Comparison of ENCODE assay signal across 9 cellular contexts in the genomic region with DNA sequence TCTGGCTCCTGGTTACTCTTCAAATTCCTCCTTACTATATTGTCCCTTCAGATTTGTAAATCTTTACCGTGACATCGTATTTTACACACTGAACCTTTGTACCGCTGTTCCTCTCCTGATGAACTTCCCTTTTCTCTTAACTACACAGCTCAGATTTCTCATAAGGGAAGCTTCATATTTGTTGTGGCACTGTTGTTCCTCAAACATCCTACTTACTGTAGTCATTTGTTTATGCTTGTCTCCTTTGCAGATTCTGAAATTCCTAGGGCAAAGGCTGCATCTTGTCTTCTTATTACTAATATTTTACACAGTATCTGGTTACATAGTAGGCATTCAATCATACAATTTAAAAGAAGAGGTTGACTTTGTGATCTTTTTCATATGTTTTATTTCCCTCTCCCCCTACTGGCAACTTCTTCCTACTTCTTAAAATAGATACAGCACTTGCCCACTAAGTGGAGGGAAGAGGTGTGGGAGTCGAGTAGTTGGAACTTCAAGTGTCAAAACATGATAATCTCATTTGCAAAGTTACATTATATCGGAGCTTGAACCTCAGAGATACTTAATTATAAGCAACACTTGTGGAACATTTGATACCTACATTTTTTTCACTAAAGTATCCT. TPM values are rescaled to one million over a fixed set of nuclear protein-coding genes. Genes with fewer than 3 reads are reported as not detected.
A peak's percentile ranks its signal among the peaks of the same experiment; 100 is the strongest.
DNase-seq lines count a peak whose midpoint lies in the region; ATAC-seq and TF ChIP-seq lines count a peak whose summit lies in the region.
"Had no signal": no experiment of that assay in that cellular context is flagged by ENCODE, and none has a peak within 500 bp of the region (broad histone marks: within the 10 kb centered on the region; RNA-seq: fewer than 3 reads in every experiment).

No MANE protein-coding gene starts in this region.

- H3K36me3 Mint-ChIP-seq in activated T-helper 1 cell treated with anti-CD3 and anti-CD28 coated beads, Interleukin-12 subunit alpha, Interleukin-12 subunit beta, Interleukin-2, Interleukin-4 antibody, amounts not matched to agents 30 ng/mL and 10 ng/mL and 1 ng/mL, durations not matched to agents 14 hours and 24 hours and 36 hours (ENCODE audit: low read depth) = peaks cover 28% of the 10 kb centered on the region

- H3K9me3 Mint-ChIP-seq in activated T-helper 1 cell treated with anti-CD3 and anti-CD28 coated beads, Interleukin-12 subunit alpha, Interleukin-12 subunit beta, Interleukin-2, Interleukin-4 antibody, amounts not matched to agents 30 ng/mL and 10 ng/mL and 1 ng/mL, durations not matched to agents 14 hours and 24 hours and 36 hours = no peaks in the 10 kb centered on the region

- no peak overlapping the region for H3K27ac Mint-ChIP-seq in activated T-helper 1 cell treated with anti-CD3 and anti-CD28 coated beads, Interleukin-12 subunit alpha, Interleukin-12 subunit beta, Interleukin-2, Interleukin-4 antibody, amounts not matched to agents 30 ng/mL and 10 ng/mL and 1 ng/mL, durations not matched to agents 14 hours and 24 hours and 36 hours

- H3K4me3 Mint-ChIP-seq in activated T-helper 1 cell treated with anti-CD3 and anti-CD28 coated beads, Interleukin-12 subunit alpha, Interleukin-12 subunit beta, Interleukin-2, Interleukin-4 antibody, amounts not matched to agents 30 ng/mL and 10 ng/mL and 1 ng/mL, durations not matched to agents 14 hours and 24 hours and 36 hours = no peak overlapping the region

- WGBS in spleen, 5 donors = 31 to 39% (median 36%) methylated on average over 5 of the region's 5 CpGs

- H3K36me3 ChIP-seq in spleen = peaks cover 0 to 13% (median 0%) of the 10 kb centered on the region in 6 donors

- intact Hi-C loops in spleen (cut with DNase I; ENCODE audit: low total_unique reads) = no loop called here
- intact Hi-C loops in activated T-helper 1 cell treated with anti-CD3 and anti-CD28 coated beads, Interleukin-12 subunit alpha, Interleukin-12 subunit beta, Interleukin-2, Interleukin-4 antibody, amounts not matched to agents 30 ng/mL and 10 ng/mL and 1 ng/mL, durations not matched to agents 14 hours and 24 hours and 36 hours (cut with micrococcal nuclease) = loop anchor here (10.0 kb wide), 1 partner anchor 232 kb away; no protein-coding TSS in a partner anchor

- ATAC-seq in GM19452 (IDR thresholded peaks at IDR 0.05; ENCODE audit: unreplicated experiment) = no peak

- TF ChIP-seq CTCF in NB4 (IDR thresholded peaks at IDR 0.05; ENCODE audit: low read depth, low read length) (peak; percentile 9), fibroblast of mammary gland (conservative IDR thresholded peaks at IDR 0.05; ENCODE audit: control insufficient read depth, insufficient read depth, low read depth, low read length) (peak; percentile 33), spleen (IDR thresholded peaks at IDR 0.05 in 8 of 11, conservative IDR thresholded peaks at IDR 0.05 in 3 of 11) (peak in 3 of 11 experiments; percentile 16 to 39 (median 36))

- H3K4me1 ChIP-seq in spleen = peaks cover 3 to 81% (median 34%) of the 10 kb centered on the region in 6 donors

- H3K27me3 ChIP-seq in spleen (replicated peaks in 1 of 7) = no peaks in the 10 kb centered on the region

- H3K4me3 ChIP-seq in NB4 (ENCODE audit: low read depth, low read length) = no peak overlapping the region
- H3K4me3 ChIP-seq in fibroblast of mammary gland (ENCODE audit: control insufficient read depth, low read depth, low read length) = no peak overlapping the region
- H3K4me3 ChIP-seq in spleen = peak overlapping the region in 1 of 8 donors; percentile 27

- peak overlapping the region in 7 of 8 donors; percentile 18 to 84 (median 58) for H3K27ac ChIP-seq in spleen

- peak; percentile 10 for DNase-seq in DMS53 (lab: John Stamatoyannopoulos, UW)
- DNase-seq in DMS53 treated with DMSO at 0.1 percent for 48 hours (lab: John Stamatoyannopoulos, UW; ENCODE audit: unreplicated experiment) = no peak
- DNase-seq in NB4 (ENCODE audit: low read depth) = peak; percentile 57
- peak; percentile 25 for DNase-seq in fibroblast of mammary gland (ENCODE audit: low read depth)
- no peak for DNase-seq in spleen
- no peak for DNase-seq in activated T-helper 1 cell treated with anti-CD3 and anti-CD28 coated beads, Interleukin-12 subunit alpha, Interleukin-12 subunit beta, Interleukin-2, Interleukin-4 antibody, amounts not matched to agents 30 ng/mL and 10 ng/mL and 1 ng/mL, durations not matched to agents 14 hours and 24 hours and 36 hours (ENCODE audit: low spot score)
- DNase-seq in activated CD4-positive, CD25-positive, alpha-beta regulatory T cell treated with anti-CD3 and anti-CD28 coated beads, Interleukin-2, amount 50 U/mL, for 72 hours = no peak
- DNase-seq: C1 segment of cervical spinal cord had no signal

- TF ChIP-seq POLR2A in NB4 (IDR thresholded peaks at IDR 0.05; ENCODE audit: extremely low read depth, insufficient read length) (no peak), spleen (IDR thresholded peaks at IDR 0.05) (no peak)

- no peaks in the 10 kb centered on the region for H3K27me3 Mint-ChIP-seq in activated T-helper 1 cell treated with anti-CD3 and anti-CD28 coated beads, Interleukin-12 subunit alpha, Interleukin-12 subunit beta, Interleukin-2, Interleukin-4 antibody, amounts not matched to agents 30 ng/mL and 10 ng/mL and 1 ng/mL, durations not matched to agents 14 hours and 24 hours and 36 hours (ENCODE audit: insufficient read depth)

- H3K9me3 ChIP-seq in spleen = no peaks in the 10 kb centered on the region

- H3K4me1 Mint-ChIP-seq in activated T-helper 1 cell treated with anti-CD3 and anti-CD28 coated beads, Interleukin-12 subunit alpha, Interleukin-12 subunit beta, Interleukin-2, Interleukin-4 antibody, amounts not matched to agents 30 ng/mL and 10 ng/mL and 1 ng/mL, durations not matched to agents 14 hours and 24 hours and 36 hours (ENCODE audit: low read depth) = peaks cover 44% of the 10 kb centered on the region

RNA-seq across cellular contexts. Expression of gene TET2, which starts 50.0 kb away (rescaled TPM):
- total RNA-seq in spleen = 10 to 100 TPM; 40.4 to 70.4 (median 52.9) TPM
- 1 to 10 TPM; 2.5 to 4.0 (median 4.0) TPM for polyA plus RNA-seq in spleen
- total RNA-seq in activated T-helper 1 cell treated with anti-CD3 and anti-CD28 coated beads, Interleukin-12 subunit alpha, Interleukin-12 subunit beta, Interleukin-2, Interleukin-4 antibody, amounts not matched to agents 30 ng/mL and 10 ng/mL and 1 ng/mL, durations not matched to agents 14 hours and 24 hours and 36 hours = 28.7 and 28.8 TPM in 2 replicates

Comparison
In these comparisons a context has a peak if more than half of its experiments do, and no peak if none do; other contexts are left out.
1. DNase-seq: peak in DMS53 (single experiment), NB4 (single experiment) and fibroblast of mammary gland (single experiment); none in DMS53 treated with DMSO at 0.1 percent for 48 hours (single experiment), spleen (single experiment), activated T-helper 1 cell treated with anti-CD3 and anti-CD28 coated beads, Interleukin-12 subunit alpha, Interleukin-12 subunit beta, Interleukin-2, Interleukin-4 antibody, amounts not matched to agents 30 ng/mL and 10 ng/mL and 1 ng/mL, durations not matched to agents 14 hours and 24 hours and 36 hours (single experiment) and activated CD4-positive, CD25-positive, alpha-beta regulatory T cell treated with anti-CD3 and anti-CD28 coated beads, Interleukin-2, amount 50 U/mL, for 72 hours (single experiment).